In genomic region chr20:15370370-15370769, GRCh38 we compare ENCODE assay signal across 31 cellular contexts.
DNase-seq lines count a peak whose midpoint lies in the region; ATAC-seq, FAIRE-seq and TF ChIP-seq lines count a peak whose summit lies in the region.
"Had no signal": no experiment of that assay in that cellular context is flagged by ENCODE, and none has a peak within 500 bp of the region (broad histone marks: within the 10 kb centered on the region; RNA-seq: fewer than 3 reads in every experiment).

No MANE protein-coding gene starts in this region.

- H4K5ac ChIP-seq in IMR-90 (ENCODE audit: low read depth, low read length), result no peak overlapping the region

- no peak for TF ChIP-seq EP300 in HepG2 (IDR thresholded peaks at IDR 0.05; ENCODE audit: low read depth in 2 of 2, low read length in 2 of 2)
- TF ChIP-seq EP300 in HepG2 (CRISPR knock-in tag; IDR thresholded peaks at IDR 0.05; ENCODE audit: borderline replicate concordance), result no peak
- no peak for TF ChIP-seq EP300 in A549 (IDR thresholded peaks at IDR 0.05)

- H3K23ac ChIP-seq in IMR-90 (ENCODE audit: low read depth, low read length), result no peak overlapping the region

- H4K8ac ChIP-seq in IMR-90 (ENCODE audit: low read depth in 2 of 2, low read length in 2 of 2), result no peak overlapping the region

- dilution Hi-C loops in IMR-90 (cut with HindIII; ENCODE audit: low sequenced_read_pairs, unreplicated experiment), result no loop called here

- POLR2A ChIA-PET in HepG2 (lab: Yijun Ruan, JAX), result no interaction called here
- POLR2A ChIA-PET in A549 (lab: Yijun Ruan, JAX), result no interaction called here
- POLR2A ChIA-PET in IMR-90 (lab: Charles Lee; ENCODE audit: unreplicated experiment), result no interaction called here

- H3K9me3 ChIP-seq in HepG2 (ENCODE audit: low read length), result peaks cover 17% of the 10 kb centered on the region; the same call in 1 of the 2 replicates
- no peaks in the 10 kb centered on the region for H3K9me3 ChIP-seq in right lobe of liver
- no peaks in the 10 kb centered on the region for H3K9me3 ChIP-seq in A549
- no peaks in the 10 kb centered on the region; the same call in 1 of the 2 replicates for H3K9me3 ChIP-seq in IMR-90 (ENCODE audit: control insufficient read depth, insufficient read depth, low read length)
- H3K9me3 ChIP-seq: BE2C; BLaER1; BLaER1 treated with 17β-estradiol and CSF1 and Interleukin-3, amounts not matched to agents 10 nM and 100 nM; Caco-2 had no signal

- TF ChIP-seq CTCF in HepG2 (CRISPR knock-in tag; IDR thresholded peaks at IDR 0.05) (no peak), right lobe of liver (IDR thresholded peaks at IDR 0.05) (no peak), A549 (IDR thresholded peaks at IDR 0.05) (no peak), IMR-90 (conservative IDR thresholded peaks at IDR 0.05; ENCODE audit: low read depth, low read length) (no peak)

- no peak overlapping the region for H3K18ac ChIP-seq in IMR-90 (ENCODE audit: low read depth, low read length)

- H3K4me1 ChIP-seq in HepG2 (ENCODE audit: insufficient read depth, low read length), result no peaks in the 10 kb centered on the region
- H3K4me1 ChIP-seq in right lobe of liver, result no peaks in the 10 kb centered on the region
- no peaks in the 10 kb centered on the region for H3K4me1 ChIP-seq in A549
- no peaks in the 10 kb centered on the region for H3K4me1 ChIP-seq in IMR-90 (ENCODE audit: control insufficient read depth, insufficient read depth, low read length)
- H3K4me1 ChIP-seq: BE2C; BLaER1; BLaER1 treated with 17β-estradiol and CSF1 and Interleukin-3, amounts not matched to agents 10 nM and 100 nM; Caco-2 had no signal

- in situ Hi-C loops in HepG2 (cut with HindIII; ENCODE audit: extremely low pct_ligation_motif_present, low pct_unique_long_range_greater_than_20kb) (no loop called here), IMR-90 (cut with MboI; ENCODE audit: low sequenced_read_pairs) (no loop called here), ACHN (cut with HindIII; ENCODE audit: low pct_ligation_motif_present, low pct_unique_long_range_greater_than_20kb, low sequenced_read_pairs) (no loop called here)

- no TSS peak for BruUV-seq in HepG2 (replicated peaks; lab: Mats Ljungman, UMichigan)
- BruUV-seq in IMR-90 (replicated peaks; lab: Mats Ljungman, UMichigan), result no TSS peak

- H3K9ac ChIP-seq in HepG2 (ENCODE audit: insufficient read depth, low read depth, low read length), result no peak overlapping the region
- no peak overlapping the region for H3K9ac ChIP-seq in IMR-90 (ENCODE audit: low read depth, low read length)
- H3K9ac ChIP-seq: BLaER1; BLaER1 treated with 17β-estradiol and CSF1 and Interleukin-3, amounts not matched to agents 10 nM and 100 nM had no signal

- no peak overlapping the region for H2AK5ac ChIP-seq in IMR-90 (ENCODE audit: low read depth, low read length)

- H2BK20ac ChIP-seq in IMR-90 (ENCODE audit: low read depth, low read length), result no peak overlapping the region

- H2AK9ac ChIP-seq in IMR-90 (replicated peaks; ENCODE audit: low read depth, low read length, poor library complexity), result no peak overlapping the region

- H3K27ac ChIP-seq in HepG2 (ENCODE audit: extremely low read length, insufficient read depth, low read length) (no peak overlapping the region), right lobe of liver (no peak overlapping the region), A549 (no peak overlapping the region), IMR-90 (ENCODE audit: insufficient read depth, low read length) (no peak overlapping the region)
- H3K27ac ChIP-seq: 22Rv1; BLaER1; BLaER1 treated with 17β-estradiol and CSF1 and Interleukin-3, amounts not matched to agents 10 nM and 100 nM; C4-2B had no signal

- CTCF ChIA-PET in HepG2 (lab: Yijun Ruan, JAX; ENCODE audit: low intra/inter-chr PET ratio, low total read pairs) (no interaction called here), A549 (lab: Yijun Ruan, JAX) (no interaction called here), IMR-90 (lab: Yijun Ruan, JAX) (interaction anchor here (0.6 kb wide), 2 partner anchors 969 to 1046 kb away, joined by 3 read pairs; no protein-coding TSS in a partner anchor)

- no peaks in the 10 kb centered on the region for H3K79me2 ChIP-seq in HepG2 (ENCODE audit: insufficient read depth, low read length)

- H3K4ac ChIP-seq in IMR-90 (ENCODE audit: low read depth, low read length), result no peak overlapping the region

- DNase-seq in HepG2 (ENCODE audit: low spot score), result no peak
- no peak for DNase-seq in right lobe of liver
- no peak for DNase-seq in A549 (ENCODE audit: low read depth in 1 of 2, low spot score in 1 of 2)
- no peak for DNase-seq in IMR-90
- DNase-seq in stimulated activated CD4-positive, alpha-beta T cell treated with anti-CD3 and anti-CD28 coated beads, Interleukin-4, amount 100 ng/mL, for 4 hours, result no peak
- DNase-seq in ACHN, result no peak
- DNase-seq: 8988T; AML-193; BE2C; C1 segment of cervical spinal cord; Caco-2; Calu3; CD4-positive, alpha-beta memory T cell; CD4-positive, alpha-beta T cell; CD4-positive, CD25-positive, alpha-beta regulatory T cell; CD8-positive, alpha-beta memory T cell; CD8-positive, alpha-beta T cell; COR-L47; DMS 273 treated with DMSO at 0.1 percent for 48 hours; DMS153; DMS53; DMS79; DMS79 treated with DMSO at 0.1 percent for 48 hours; DND-41; EL had no signal

- no peaks in the 10 kb centered on the region for H3K9me1 ChIP-seq in IMR-90 (ENCODE audit: insufficient read depth, low read length)

- no peak for TF ChIP-seq RAD21 in HepG2 (CRISPR knock-in tag; IDR thresholded peaks at IDR 0.05)
- no peak for TF ChIP-seq RAD21 in A549 (conservative IDR thresholded peaks at IDR 0.05 in 1 of 2, IDR thresholded peaks at IDR 0.05 in 1 of 2)
- TF ChIP-seq RAD21 in IMR-90 (IDR thresholded peaks at IDR 0.05; ENCODE audit: low read length), result no peak

- H3K4me3 ChIP-seq in HepG2 (replicated peaks in 1 of 3; ENCODE audit: insufficient read depth in 1 of 3, low read depth in 2 of 3, low read length in 3 of 3) (no peak overlapping the region), right lobe of liver (no peak overlapping the region), A549 (no peak overlapping the region), IMR-90 (ENCODE audit: insufficient read depth, low read depth, low read length) (no peak overlapping the region)
- H3K4me3 ChIP-seq: BLaER1; BLaER1 treated with 17β-estradiol and CSF1 and Interleukin-3, amounts not matched to agents 10 nM and 100 nM had no signal

- 3% methylated on average over 1 of the region's 1 CpG for WGBS in HepG2 (ENCODE audit: low lambda C conversion rate)
- WGBS in right lobe of liver (ENCODE audit: insufficient coverage, low coverage, low lambda C conversion rate, missing lambda C conversion rate), result 88% methylated on average over 1 of the region's 1 CpG
- 70% methylated on average over 1 of the region's 1 CpG for WGBS in A549 (ENCODE audit: missing lambda C conversion rate)
- no CpG with 5 or more reads among the region's 1 CpG for whole genome bisulfite sequencing in IMR-90 (ENCODE audit: extremely low coverage in 2 of 2, insufficient read length in 1 of 2), 2 experiments

- H2BK120ac ChIP-seq in IMR-90 (ENCODE audit: low read depth, low read length), result no peak overlapping the region

- TF ChIP-seq POLR2A in HepG2 (IDR thresholded peaks at IDR 0.05; ENCODE audit: insufficient read depth in 1 of 2, low read depth in 2 of 2, low read length in 2 of 2) (no peak), right lobe of liver (IDR thresholded peaks at IDR 0.05) (no peak), A549 (IDR thresholded peaks at IDR 0.05; ENCODE audit: low read length) (no peak), IMR-90 (IDR thresholded peaks at IDR 0.05; ENCODE audit: low read depth, low read length) (no peak)

- ATAC-seq in HepG2 (no peak), right lobe of liver (no peak), A549 (no peak), IMR-90 (ENCODE audit: low read depth) (no peak)
- ATAC-seq: CD8-positive, alpha-beta T cell had no signal

- H3K27me3 ChIP-seq in HepG2 (ENCODE audit: control insufficient read depth in 1 of 2, insufficient read depth in 2 of 2, low read length in 2 of 2), result no peaks in the 10 kb centered on the region
- H3K27me3 ChIP-seq in right lobe of liver, result no peaks in the 10 kb centered on the region
- no peaks in the 10 kb centered on the region for H3K27me3 ChIP-seq in IMR-90 (ENCODE audit: control insufficient read depth, insufficient read depth, low read length)
- H3K27me3 ChIP-seq: BE2C; BLaER1; BLaER1 treated with 17β-estradiol and CSF1 and Interleukin-3, amounts not matched to agents 10 nM and 100 nM had no signal

- intact Hi-C loops in HepG2 (cut with micrococcal nuclease; ENCODE audit: unreplicated experiment) (no loop called here), right lobe of liver (cut with DNase I) (no loop called here), IMR-90 (cut with micrococcal nuclease) (no loop called here)

- no peak overlapping the region for H2AFZ ChIP-seq in HepG2 (ENCODE audit: low read length)
- no peak overlapping the region for H2AFZ ChIP-seq in IMR-90 (replicated peaks; ENCODE audit: low read length, poor library complexity)

- no peak overlapping the region for H3K14ac ChIP-seq in IMR-90 (replicated peaks; ENCODE audit: low read depth, low read length)

- no peak overlapping the region for H2BK15ac ChIP-seq in IMR-90 (ENCODE audit: low read depth, low read length)

- no peak overlapping the region for H4K91ac ChIP-seq in IMR-90 (ENCODE audit: insufficient read depth, low read depth, low read length)

- H3K79me1 ChIP-seq in IMR-90 (ENCODE audit: low read depth in 1 of 2, low read length in 2 of 2), result no peaks in the 10 kb centered on the region

- FAIRE-seq in HepG2 (lab: Jason Lieb, UNC) (no peak), A549 (lab: Jason Lieb, UNC) (no peak)
- FAIRE-seq: A204.1, D721Med had no signal

- H3K4me2 ChIP-seq in HepG2 (ENCODE audit: low read depth, low read length) (no peak overlapping the region), A549 (no peak overlapping the region), IMR-90 (ENCODE audit: low read depth, low read length) (no peak overlapping the region)
- H3K4me2 ChIP-seq: BLaER1; BLaER1 treated with 17β-estradiol and CSF1 and Interleukin-3, amounts not matched to agents 10 nM and 100 nM had no signal

- no peaks in the 10 kb centered on the region for H4K20me1 ChIP-seq in HepG2 (ENCODE audit: insufficient read depth, low read length)
- H4K20me1 ChIP-seq in IMR-90 (ENCODE audit: insufficient read depth, low read length), result no peaks in the 10 kb centered on the region
- H4K20me1 ChIP-seq: BLaER1; BLaER1 treated with 17β-estradiol and CSF1 and Interleukin-3, amounts not matched to agents 10 nM and 100 nM had no signal

- H3K56ac ChIP-seq in IMR-90 (ENCODE audit: extremely low read depth, insufficient read depth, low read length), result no peak overlapping the region

- H2BK5ac ChIP-seq in IMR-90 (ENCODE audit: low read depth, low read length, poor library complexity, severe bottlenecking), result no peak overlapping the region

- H3K36me3 ChIP-seq in HepG2 (replicated peaks in 1 of 2; ENCODE audit: control insufficient read depth in 1 of 2, insufficient read depth in 2 of 2, low read length in 2 of 2) (no peaks in the 10 kb centered on the region), right lobe of liver (no peaks in the 10 kb centered on the region), IMR-90 (ENCODE audit: control insufficient read depth, insufficient read depth, low read length) (no peaks in the 10 kb centered on the region)
- H3K36me3 ChIP-seq: BE2C; BLaER1; BLaER1 treated with 17β-estradiol and CSF1 and Interleukin-3, amounts not matched to agents 10 nM and 100 nM had no signal

TF ChIP-seq in A549, 52 proteins besides CTCF, POLR2A, EP300 and RAD21 (continues in another document):
- TF ChIP-seq NPAS2 (CRISPR knock-in tag; IDR thresholded peaks at IDR 0.05; ENCODE audit: borderline replicate concordance), result no peak

Comparison
In these comparisons a context has a peak if more than half of its experiments do, and no peak if none do; other contexts are left out.
1. Of the 38 proteins assayed by ChIP-seq in both HepG2 and A549: peak only in HepG2: none; only in A549: none; in both: MAFK; in neither: 37.